ENCODE assay signal across 8 cellular contexts in the genomic region with DNA sequence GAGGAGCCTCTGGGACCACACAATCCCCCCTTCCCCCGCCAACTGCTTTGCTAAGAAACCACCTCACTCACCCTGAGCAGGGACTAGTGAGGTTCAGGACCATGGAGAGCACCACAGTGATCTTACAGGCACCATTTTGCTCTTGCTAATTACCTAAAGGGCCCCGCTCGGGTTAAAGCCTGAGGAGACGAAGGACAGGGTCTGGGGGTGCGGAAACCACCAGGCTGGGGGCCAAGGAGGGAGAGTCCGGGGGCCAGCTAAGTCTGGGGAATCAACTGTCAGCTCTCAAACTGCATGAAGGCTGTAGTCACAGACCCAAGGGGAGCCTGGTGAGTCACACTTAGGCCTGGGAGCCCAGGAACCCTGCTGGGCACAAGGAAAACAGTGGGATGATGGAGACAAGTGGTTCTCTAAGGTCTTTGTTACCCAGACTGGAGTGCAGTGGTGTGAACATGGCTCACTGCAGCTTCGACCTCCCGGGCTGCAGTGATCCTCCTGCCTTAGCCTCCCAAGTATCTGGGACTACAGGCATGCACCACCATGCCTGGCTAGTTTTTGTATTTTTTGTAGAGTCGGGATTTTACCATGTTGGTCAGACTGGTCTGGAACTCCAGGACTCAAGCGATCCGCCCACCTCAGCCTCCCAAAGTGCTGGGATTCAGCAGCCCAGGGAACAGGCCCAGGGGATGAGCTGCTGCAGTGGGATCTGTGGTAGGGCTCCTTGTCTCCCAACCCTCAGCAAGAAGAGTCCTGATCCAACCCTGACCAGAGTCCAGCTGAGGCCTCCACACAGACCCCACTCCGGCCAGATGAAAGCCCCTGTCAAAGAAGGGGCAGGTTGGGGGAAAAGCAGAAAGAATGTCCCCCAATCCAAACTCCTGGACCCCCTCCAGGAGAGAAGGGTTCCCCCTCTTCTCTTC.
DNase-seq lines count a peak whose midpoint lies in the region; ATAC-seq, FAIRE-seq and TF ChIP-seq lines count a peak whose summit lies in the region.

No MANE protein-coding gene starts in this region.

- in situ Hi-C loops in T47D (cut with HindIII; ENCODE audit: low pct_unique_long_range_greater_than_20kb, low sequenced_read_pairs) = no loop called here

- TF ChIP-seq CTCF in D721Med (IDR thresholded peaks at IDR 0.05; ENCODE audit: insufficient read depth, missing control alignments) = no peak

- intact Hi-C loops in Right ventricle myocardium superior (cut with DNase I) = no loop called here
- intact Hi-C loops in Right ventricle myocardium inferior (cut with DNase I) = no loop called here

- no peak for DNase-seq in Right ventricle myocardium superior
- DNase-seq in Right ventricle myocardium inferior (ENCODE audit: missing footprints) = no peak
- peak; percentile 71 for DNase-seq in RKO (ENCODE audit: low spot score)
- DNase-seq in T47D (ENCODE audit: low read depth in 1 of 2, low spot score in 1 of 2) = peak; percentile 90 to 92
- DNase-seq in medulla oblongata (ENCODE audit: extremely low spot score) = peak; percentile 52
- no peak for DNase-seq in SHP77 treated with DMSO at 0.1 percent for 48 hours (lab: John Stamatoyannopoulos, UW)
- DNase-seq in D721Med (ENCODE audit: insufficient read length, low spot score) = no peak

- ATAC-seq in Right ventricle myocardium superior (ENCODE audit: poor library complexity) (peak; percentile 61), Right ventricle myocardium inferior (no peak), HG03342 (IDR thresholded peaks at IDR 0.05; ENCODE audit: unreplicated experiment) (no peak)

- no peak for FAIRE-seq in D721Med (lab: Jason Lieb, UNC)

Comparison
In these comparisons a context has a peak if more than half of its experiments do, and no peak if none do; other contexts are left out.
1. DNase-seq: peak in RKO (single experiment), T47D (2 of 2) and medulla oblongata (single experiment); none in Right ventricle myocardium superior (single experiment), Right ventricle myocardium inferior (single experiment), SHP77 treated with DMSO at 0.1 percent for 48 hours (single experiment) and D721Med (single experiment).